In genomic region chr9:33159058-33159759, GRCh38 we compare ENCODE assay signal across 8 cellular contexts. TPM values are rescaled to one million over a fixed set of nuclear protein-coding genes. Genes with fewer than 3 reads are reported as not detected.
DNase-seq lines count a peak whose midpoint lies in the region; ATAC-seq lines count a peak whose summit lies in the region.

No MANE protein-coding gene starts in this region.

- no peaks in the 10 kb centered on the region for H3K27me3 Mint-ChIP-seq in activated T-cell treated with anti-CD3 and anti-CD28 coated beads, Interleukin-2, amount 50 U/mL, for 24 hours

- H3K4me1 Mint-ChIP-seq in activated T-cell treated with anti-CD3 and anti-CD28 coated beads, Interleukin-2, amount 50 U/mL, for 24 hours (ENCODE audit: low read depth), result peaks cover 96% of the 10 kb centered on the region

- peaks cover 42 to 99% (median 97%) of the 10 kb centered on the region in 5 donors for H3K4me1 ChIP-seq in subcutaneous abdominal adipose tissue (ENCODE audit: control insufficient read depth in 5 of 5, insufficient read depth in 5 of 5, low read length in 5 of 5)

- H3K9me3 ChIP-seq in subcutaneous abdominal adipose tissue (ENCODE audit: control insufficient read depth in 5 of 5, low read length in 5 of 5), result peaks cover 0 to 2% (median 0%) of the 10 kb centered on the region in 5 donors

- H3K9ac ChIP-seq in subcutaneous abdominal adipose tissue (ENCODE audit: low read length in 5 of 5), result peak overlapping the region; percentile 48 to 79 (median 70)

- H3K27me3 ChIP-seq in subcutaneous abdominal adipose tissue (ENCODE audit: control insufficient read depth in 5 of 5, insufficient read depth in 4 of 5, low read length in 5 of 5), result no peaks in the 10 kb centered on the region

- ATAC-seq in left lobe of liver (peak; percentile 42), GM18498 (IDR thresholded peaks at IDR 0.05; ENCODE audit: unreplicated experiment) (no peak)

- peak overlapping the region; percentile 97 for H3K27ac Mint-ChIP-seq in activated T-cell treated with anti-CD3 and anti-CD28 coated beads, Interleukin-2, amount 50 U/mL, for 24 hours

- peaks cover 8% of the 10 kb centered on the region for H3K36me3 Mint-ChIP-seq in activated T-cell treated with anti-CD3 and anti-CD28 coated beads, Interleukin-2, amount 50 U/mL, for 24 hours (ENCODE audit: low read depth)

- no peaks in the 10 kb centered on the region for H3K9me3 Mint-ChIP-seq in activated T-cell treated with anti-CD3 and anti-CD28 coated beads, Interleukin-2, amount 50 U/mL, for 24 hours

- peak; percentile 41 for DNase-seq in activated T-cell treated with anti-CD3 and anti-CD28 coated beads, Interleukin-2, amount 50 U/mL, for 24 hours
- DNase-seq in activated T-cell treated with anti-CD3 and anti-CD28 coated beads, Interleukin-2, amount 50 U/mL, for 48 hours, result no peak
- DNase-seq in MV-4-11 (lab: John Stamatoyannopoulos, UW), result peak; percentile 86
- DNase-seq in amniotic epithelial cell (ENCODE audit: low read depth), result peak; percentile 56
- DNase-seq in left lobe of liver (ENCODE audit: low spot score), result peak; percentile 80
- DNase-seq in NCI-H1436 treated with DMSO at 0.1 percent for 48 hours (lab: John Stamatoyannopoulos, UW), result no peak

- no peaks in the 10 kb centered on the region for H3K36me3 ChIP-seq in subcutaneous abdominal adipose tissue (ENCODE audit: control insufficient read depth in 5 of 5, insufficient read depth in 5 of 5, low read length in 5 of 5)

- peak overlapping the region; percentile 65 for H3K4me3 Mint-ChIP-seq in activated T-cell treated with anti-CD3 and anti-CD28 coated beads, Interleukin-2, amount 50 U/mL, for 24 hours

- peak overlapping the region; percentile 9 to 36 (median 25) for H3K4me3 ChIP-seq in subcutaneous abdominal adipose tissue (ENCODE audit: low read depth in 1 of 5, low read length in 5 of 5)

- peak overlapping the region; percentile 99 for H3K27ac ChIP-seq in subcutaneous abdominal adipose tissue (ENCODE audit: low read depth, low read length)

RNA-seq across cellular contexts. Expression of gene B4GALT1, which starts 7.9 kb away (rescaled TPM):
- 48.2 TPM for total RNA-seq in left lobe of liver

Comparison
In these comparisons a context has a peak if more than half of its experiments do, and no peak if none do; other contexts are left out.
1. DNase-seq: peak in activated T-cell treated with anti-CD3 and anti-CD28 coated beads, Interleukin-2, amount 50 U/mL, for 24 hours (single experiment), MV-4-11 (single experiment), amniotic epithelial cell (single experiment) and left lobe of liver (single experiment); none in activated T-cell treated with anti-CD3 and anti-CD28 coated beads, Interleukin-2, amount 50 U/mL, for 48 hours (0 of 2) and NCI-H1436 treated with DMSO at 0.1 percent for 48 hours (single experiment).